In genomic region chr13:48625396-48626076, GRCh38 we compare ENCODE assay signal across 1 cellular context.
TF ChIP-seq lines count a peak whose summit lies in the region.

No MANE protein-coding gene starts in this region.

TF ChIP-seq in endothelial cell of umbilical vein, 7 proteins besides CTCF, POLR2A, EP300 and RAD21:
- TF ChIP-seq GATA2 (IDR thresholded peaks at IDR 0.05; ENCODE audit: insufficient read depth, insufficient read length, low read depth, low read length), result no peak
- no peak for TF ChIP-seq MYC (IDR thresholded peaks at IDR 0.05; ENCODE audit: low read depth, low read length)
- no peak for TF ChIP-seq POLR2AphosphoS5 (IDR thresholded peaks at IDR 0.05; ENCODE audit: insufficient read depth, low read depth, low read length)
- no peak for TF ChIP-seq FOS (IDR thresholded peaks at IDR 0.05; ENCODE audit: borderline replicate concordance, insufficient read depth, low read length)
- TF ChIP-seq JUN (IDR thresholded peaks at IDR 0.05; ENCODE audit: borderline replicate concordance, insufficient read depth, insufficient read length, low read depth), result no peak
- no peak for TF ChIP-seq MAX (IDR thresholded peaks at IDR 0.05; ENCODE audit: insufficient read depth, insufficient read length)
- TF ChIP-seq EZH2 (IDR thresholded peaks at IDR 0.05; ENCODE audit: borderline replicate concordance, low read depth, low read length, severe bottlenecking), result no peak
